ENCODE assay signal across 9 cellular contexts in genomic region chr11:90288207-90288821, GRCh38.
DNase-seq lines count a peak whose midpoint lies in the region; ATAC-seq and TF ChIP-seq lines count a peak whose summit lies in the region.
"Had no signal": no experiment of that assay in that cellular context is flagged by ENCODE, and none has a peak within 500 bp of the region (broad histone marks: within the 10 kb centered on the region; RNA-seq: fewer than 3 reads in every experiment).

No MANE protein-coding gene starts in this region.

- no peaks in the 10 kb centered on the region for H3K4me1 Mint-ChIP-seq in type B pancreatic cell (ENCODE audit: unreplicated experiment)
- H3K4me1 Mint-ChIP-seq in immature natural killer cell: no peaks in the 10 kb centered on the region

- peak; percentile 53 for ATAC-seq in HG03439 (IDR thresholded peaks at IDR 0.05; ENCODE audit: unreplicated experiment)
- ATAC-seq in Panc1: no peak
- no peak for ATAC-seq in GM21515 (IDR thresholded peaks at IDR 0.05; ENCODE audit: unreplicated experiment)
- ATAC-seq in HG03469 (IDR thresholded peaks at IDR 0.05; ENCODE audit: unreplicated experiment): no peak

- no peak overlapping the region for H3K4me3 Mint-ChIP-seq in type B pancreatic cell
- no peak overlapping the region for H3K4me3 Mint-ChIP-seq in immature natural killer cell

- no peak overlapping the region for H3K4me3 ChIP-seq in Panc1 (ENCODE audit: low read depth in 2 of 2, low read length in 2 of 2)
- H3K4me3 ChIP-seq: SJSA1 had no signal

- intact Hi-C loops in Panc1 (cut with micrococcal nuclease; ENCODE audit: unreplicated experiment): loop anchor here (5.0 kb wide), 1 partner anchor 174 kb away; no protein-coding TSS in a partner anchor

- H3K4me1 ChIP-seq in Panc1 (ENCODE audit: control insufficient read depth, insufficient read depth, low read length): no peaks in the 10 kb centered on the region
- H3K4me1 ChIP-seq: SJSA1 had no signal

- TF ChIP-seq CTCF in Panc1 (IDR thresholded peaks at IDR 0.05): peak; percentile 76; the same call in 1 of the 2 replicates
- TF ChIP-seq CTCF in type B pancreatic cell (conservative IDR thresholded peaks at IDR 0.05): peak; percentile 88

- DNase-seq in ELR (ENCODE audit: low read depth) (peak; percentile 29), Panc1 (ENCODE audit: low read depth, low spot score) (peak; percentile 5), fibroblast of peridontal ligament (ENCODE audit: extremely low read depth) (peak; percentile 12), type B pancreatic cell (ENCODE audit: extremely low spot score, unreplicated experiment) (no peak), immature natural killer cell (no peak)

- no peak overlapping the region for H3K27ac ChIP-seq in Panc1 (ENCODE audit: low read length)
- H3K27ac ChIP-seq: SJSA1 had no signal

- no peaks in the 10 kb centered on the region for H3K36me3 ChIP-seq in Panc1 (ENCODE audit: control insufficient read depth, insufficient read depth, low read length)
- H3K36me3 ChIP-seq: SJSA1 had no signal

- BruUV-seq in Panc1 (replicated peaks; lab: Mats Ljungman, UMichigan): no TSS peak

- H3K27me3 Mint-ChIP-seq in type B pancreatic cell: no peaks in the 10 kb centered on the region
- no peaks in the 10 kb centered on the region for H3K27me3 Mint-ChIP-seq in immature natural killer cell (ENCODE audit: low read depth in 3 of 3)

- H3K27ac Mint-ChIP-seq in type B pancreatic cell (no peak overlapping the region), immature natural killer cell (no peak overlapping the region)

- H3K9me3 Mint-ChIP-seq in type B pancreatic cell: no peaks in the 10 kb centered on the region
- H3K9me3 Mint-ChIP-seq in immature natural killer cell: peaks cover 0 to 7% (median 2%) of the 10 kb centered on the region in 6 donors

- in situ Hi-C loops in Panc1 (cut with HindIII; ENCODE audit: low pct_unique_long_range_greater_than_20kb, low sequenced_read_pairs): no loop called here

- no peaks in the 10 kb centered on the region for H3K36me3 Mint-ChIP-seq in type B pancreatic cell
- no peaks in the 10 kb centered on the region for H3K36me3 Mint-ChIP-seq in immature natural killer cell

- CTCF ChIA-PET in Panc1 (lab: Charles Lee): interaction anchor here (0.6 to 0.7 kb wide), 3 partner anchors 248 to 672 kb away, joined by 3 to 5 read pairs (median 3); no protein-coding TSS in a partner anchor

- POLR2A ChIA-PET in Panc1 (lab: Charles Lee): no interaction called here

- no peaks in the 10 kb centered on the region for H3K27me3 ChIP-seq in Panc1 (ENCODE audit: control insufficient read depth, insufficient read depth, low read length)
- H3K27me3 ChIP-seq: SJSA1 had no signal

- H3K9me3 ChIP-seq in Panc1 (ENCODE audit: control insufficient read depth, insufficient read depth, low read depth, low read length): no peaks in the 10 kb centered on the region
- H3K9me3 ChIP-seq: SJSA1 had no signal

Comparison
In these comparisons a context has a peak if more than half of its experiments do, and no peak if none do; other contexts are left out.
1. DNase-seq: peak in ELR (single experiment), Panc1 (single experiment) and fibroblast of peridontal ligament (single experiment); none in type B pancreatic cell (single experiment) and immature natural killer cell (0 of 3).